ENCODE assay signal across 11 cellular contexts in genomic region chr12:23463172-23463571, GRCh38.
"Had no signal": no experiment of that assay in that cellular context is flagged by ENCODE, and none has a peak within 500 bp of the region (broad histone marks: within the 10 kb centered on the region; RNA-seq: fewer than 3 reads in every experiment).

No MANE protein-coding gene starts in this region.

- H3K4me3 ChIP-seq: GM23248, GM23338, HAP-1 had no signal

- H3K27ac Mint-ChIP-seq: GM23338, H9, HFFc6 had no signal

- DNase-seq: GM23248, GOT3, H7, H9, HCEC 1CT, HFFc6 had no signal

- H3K9me3 ChIP-seq: HAP-1 had no signal

- H3K4me1 ChIP-seq: HAP-1 had no signal

- ATAC-seq: GM23338, HCT116 had no signal

- H3K9ac ChIP-seq: GM23248 had no signal

- H3K36me3 ChIP-seq: HAP-1 had no signal

- FAIRE-seq: H1, H54 had no signal

- H3K4me3 Mint-ChIP-seq: GM23338, H9, HFFc6 had no signal

- H3K27ac ChIP-seq: GM23248 had no signal

- H2AFZ ChIP-seq: GM23248, GM23338 had no signal

- H3K4me2 ChIP-seq: GM23338 had no signal

- H3K4me1 Mint-ChIP-seq: GM23338, H9 had no signal
